10 cellular contexts compared by ENCODE assay signal in the genomic region with DNA sequence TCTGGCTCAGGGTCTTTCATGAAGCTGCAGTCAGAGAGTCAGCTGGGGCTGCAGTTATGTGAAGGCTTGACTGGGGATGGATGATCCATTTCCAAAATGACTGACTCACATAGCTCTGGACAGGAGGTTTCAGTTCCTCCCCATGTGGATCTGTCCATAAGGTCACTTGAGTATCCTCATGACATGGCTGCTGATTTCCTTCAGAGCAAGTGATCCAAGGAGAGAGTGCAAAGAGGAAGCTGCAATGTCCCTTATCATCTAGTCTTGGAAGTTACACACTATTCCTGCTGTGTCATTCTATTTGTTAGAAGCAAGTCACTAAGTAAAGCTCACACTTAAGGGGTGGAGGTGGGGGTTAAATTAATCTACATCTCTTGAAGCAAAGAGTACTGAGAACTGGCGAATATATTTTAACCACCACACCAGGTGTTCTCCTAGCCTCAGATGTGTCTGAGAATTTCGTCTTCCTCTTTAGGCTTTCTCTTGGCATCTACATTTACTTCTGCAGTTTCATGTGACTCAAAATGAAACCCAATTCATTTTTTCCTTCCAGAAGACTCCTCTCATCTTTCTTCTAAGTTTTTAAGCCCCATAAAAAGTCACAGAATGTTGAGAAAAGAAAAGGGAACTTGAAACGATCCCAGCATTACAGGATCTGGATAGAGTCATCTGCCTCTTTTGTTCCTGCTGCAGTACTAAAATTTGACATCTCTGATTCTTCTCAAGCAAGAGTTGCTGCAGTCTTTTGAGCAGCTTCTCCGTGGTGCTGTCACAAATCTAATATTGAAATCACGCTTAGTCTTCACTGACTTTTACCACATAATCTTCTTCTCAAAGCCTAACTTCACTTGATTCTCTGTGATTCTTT. TPM values are rescaled to one million over a fixed set of nuclear protein-coding genes. Genes with fewer than 3 reads are reported as not detected.
DNase-seq lines count a peak whose midpoint lies in the region; ATAC-seq and TF ChIP-seq lines count a peak whose summit lies in the region.
"Had no signal": no experiment of that assay in that cellular context is flagged by ENCODE, and none has a peak within 500 bp of the region (broad histone marks: within the 10 kb centered on the region; RNA-seq: fewer than 3 reads in every experiment).

No MANE protein-coding gene starts in this region.

- ATAC-seq in GM18870 (IDR thresholded peaks at IDR 0.05; ENCODE audit: unreplicated experiment): peak; percentile 86
- peak; percentile 88 for ATAC-seq in HG02571 (IDR thresholded peaks at IDR 0.05; ENCODE audit: unreplicated experiment)
- ATAC-seq in heart right ventricle: no peak

- intact Hi-C loops in heart right ventricle (cut with DNase I): loop anchor here in 8 of 10 donors (5.0 to 10.0 kb wide), 4 partner anchors 315 to 555 kb away; no protein-coding TSS in a partner anchor

- no peak overlapping the region for H3K4me3 ChIP-seq in HL-60 (replicated peaks; ENCODE audit: insufficient read depth, low read length)
- no peak overlapping the region for H3K4me3 ChIP-seq in muscle layer of colon (ENCODE audit: low read depth in 1 of 2, low read length in 2 of 2)
- no peak overlapping the region for H3K4me3 ChIP-seq in heart right ventricle
- H3K4me3 ChIP-seq in coronary artery: no peak overlapping the region

- no peaks in the 10 kb centered on the region for H3K4me1 ChIP-seq in muscle layer of colon (ENCODE audit: insufficient read depth, low read length)
- peaks cover 0 to 4% (median 0%) of the 10 kb centered on the region in 9 donors for H3K4me1 ChIP-seq in heart right ventricle

- H3K36me3 ChIP-seq in muscle layer of colon (ENCODE audit: insufficient read depth, low read length) (no peaks in the 10 kb centered on the region), heart right ventricle (no peaks in the 10 kb centered on the region)

- H3K9me3 ChIP-seq in muscle layer of colon (ENCODE audit: low read length): peaks cover 8% of the 10 kb centered on the region
- H3K9me3 ChIP-seq in heart right ventricle: peaks cover 0 to 22% (median 0%) of the 10 kb centered on the region in 11 donors

- no peaks in the 10 kb centered on the region for H3K27me3 ChIP-seq in HL-60 (ENCODE audit: insufficient read depth, poor library complexity, severe bottlenecking)
- H3K27me3 ChIP-seq in muscle layer of colon (ENCODE audit: control insufficient read depth in 1 of 2, insufficient read depth in 2 of 2, low read length in 2 of 2): no peaks in the 10 kb centered on the region
- peaks cover 0 to 35% (median 0%) of the 10 kb centered on the region in 7 donors for H3K27me3 ChIP-seq in heart right ventricle

- in situ Hi-C loops in ACHN (cut with HindIII; ENCODE audit: low pct_ligation_motif_present, low pct_unique_long_range_greater_than_20kb, low sequenced_read_pairs): no loop called here

- H3K9ac ChIP-seq in muscle layer of colon (ENCODE audit: low read length): no peak overlapping the region

- WGBS in heart right ventricle, 2 donors: 82 to 88% methylated on average over 5 of the region's 5 CpGs

- DNase-seq in HL-60 (ENCODE audit: low read depth in 1 of 2, low spot score in 1 of 2): peak; percentile 5 to 38
- no peak for DNase-seq in ACHN
- DNase-seq in heart right ventricle: no peak
- DNase-seq in LoVo (ENCODE audit: low spot score): no peak
- DNase-seq in coronary artery (ENCODE audit: low spot score): no peak
- DNase-seq: activated CD8-positive, alpha-beta memory T cell treated with anti-CD3 and anti-CD28 coated beads for 24 hours had no signal

- TF ChIP-seq CTCF in HL-60 (IDR thresholded peaks at IDR 0.05; ENCODE audit: insufficient read depth, low read length) (no peak), heart right ventricle (IDR thresholded peaks at IDR 0.05) (no peak), coronary artery (IDR thresholded peaks at IDR 0.05) (no peak)

- H3K27ac ChIP-seq in HL-60 (replicated peaks): no peak overlapping the region
- peak overlapping the region; percentile 39 for H3K27ac ChIP-seq in muscle layer of colon (ENCODE audit: low read depth, low read length)
- H3K27ac ChIP-seq in heart right ventricle: no peak overlapping the region
- no peak overlapping the region for H3K27ac ChIP-seq in coronary artery
- H3K27ac ChIP-seq: epithelial cell of prostate had no signal

RNA-seq across cellular contexts. Expression of a gene that starts 3.8 kb away (rescaled TPM):
- under 1 TPM; 0.15 to 0.57 (median 0.30) TPM for total RNA-seq in heart right ventricle
- polyA plus RNA-seq in heart right ventricle: under 1 TPM in 1 of 2 donors, not detected in 1; 0.03 TPM

RNA-seq across cellular contexts. Expression of a gene that starts 47.7 kb away (rescaled TPM):
- total RNA-seq in heart right ventricle: under 1 TPM in 1 of 10 donors, not detected in 9; 0.19 TPM
- under 1 TPM in 1 of 2 donors, not detected in 1; 0.04 TPM for polyA plus RNA-seq in heart right ventricle

Comparison
In these comparisons a context has a peak if more than half of its experiments do, and no peak if none do; other contexts are left out.
1. ATAC-seq: peak in GM18870 (single experiment) and HG02571 (single experiment); none in heart right ventricle (0 of 8).
2. DNase-seq: peak in HL-60 (2 of 2); none in ACHN (single experiment), heart right ventricle (0 of 2), LoVo (single experiment) and coronary artery (single experiment).